In the genomic region with DNA sequence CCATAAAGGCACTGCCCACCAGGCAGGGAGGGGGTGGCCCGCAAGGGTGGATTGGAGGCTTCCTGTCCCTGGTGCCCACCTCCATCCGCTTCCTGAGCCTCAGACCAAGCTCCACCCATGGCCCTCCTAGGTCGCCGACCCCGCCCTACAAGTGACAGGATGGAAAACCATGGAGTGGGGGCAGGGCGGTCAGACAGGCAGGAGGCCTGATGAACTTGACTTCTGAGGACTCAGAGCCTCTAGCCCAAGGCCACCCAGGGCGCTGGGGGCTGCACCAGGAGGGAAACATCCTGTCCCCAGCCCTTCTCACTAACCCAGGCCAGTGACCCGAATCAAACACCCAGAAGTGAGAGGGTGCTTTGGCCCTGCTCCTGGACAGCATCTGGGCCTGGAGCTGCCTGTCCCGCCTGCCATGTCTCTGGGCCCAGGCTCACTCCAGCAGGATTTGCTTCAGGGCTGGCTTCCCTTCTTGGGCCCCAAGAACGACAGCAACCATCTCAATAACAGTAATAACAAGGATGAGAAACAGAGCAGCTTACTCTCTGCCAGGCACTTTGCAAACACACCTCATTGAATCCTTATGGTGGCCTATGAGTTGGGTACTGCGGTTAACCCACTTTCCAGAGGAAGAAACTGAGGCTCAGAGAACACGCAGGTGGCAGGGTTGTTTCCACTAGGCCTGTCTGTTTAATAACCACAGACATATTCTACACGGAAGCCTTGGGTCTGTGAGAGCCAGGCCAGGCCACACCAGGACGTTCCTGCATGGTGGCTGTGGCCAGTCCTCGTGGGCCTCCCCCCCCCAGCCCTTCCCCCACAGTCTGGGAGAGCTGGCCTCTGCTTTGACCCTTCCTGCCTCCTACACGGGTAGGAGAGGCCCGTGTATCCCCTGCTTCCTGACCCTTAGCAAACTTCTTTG, we compare ENCODE assay signal across 1 cellular context.
A peak's percentile ranks its signal among the peaks of the same experiment; 100 is the strongest.
TF ChIP-seq lines count a peak whose summit lies in the region.

No MANE protein-coding gene starts in this region.

TF ChIP-seq in K562, 482 proteins besides CTCF, POLR2A, EP300 and RAD21 (continued from another document and continues in another):
- TF ChIP-seq, protein P1, sequence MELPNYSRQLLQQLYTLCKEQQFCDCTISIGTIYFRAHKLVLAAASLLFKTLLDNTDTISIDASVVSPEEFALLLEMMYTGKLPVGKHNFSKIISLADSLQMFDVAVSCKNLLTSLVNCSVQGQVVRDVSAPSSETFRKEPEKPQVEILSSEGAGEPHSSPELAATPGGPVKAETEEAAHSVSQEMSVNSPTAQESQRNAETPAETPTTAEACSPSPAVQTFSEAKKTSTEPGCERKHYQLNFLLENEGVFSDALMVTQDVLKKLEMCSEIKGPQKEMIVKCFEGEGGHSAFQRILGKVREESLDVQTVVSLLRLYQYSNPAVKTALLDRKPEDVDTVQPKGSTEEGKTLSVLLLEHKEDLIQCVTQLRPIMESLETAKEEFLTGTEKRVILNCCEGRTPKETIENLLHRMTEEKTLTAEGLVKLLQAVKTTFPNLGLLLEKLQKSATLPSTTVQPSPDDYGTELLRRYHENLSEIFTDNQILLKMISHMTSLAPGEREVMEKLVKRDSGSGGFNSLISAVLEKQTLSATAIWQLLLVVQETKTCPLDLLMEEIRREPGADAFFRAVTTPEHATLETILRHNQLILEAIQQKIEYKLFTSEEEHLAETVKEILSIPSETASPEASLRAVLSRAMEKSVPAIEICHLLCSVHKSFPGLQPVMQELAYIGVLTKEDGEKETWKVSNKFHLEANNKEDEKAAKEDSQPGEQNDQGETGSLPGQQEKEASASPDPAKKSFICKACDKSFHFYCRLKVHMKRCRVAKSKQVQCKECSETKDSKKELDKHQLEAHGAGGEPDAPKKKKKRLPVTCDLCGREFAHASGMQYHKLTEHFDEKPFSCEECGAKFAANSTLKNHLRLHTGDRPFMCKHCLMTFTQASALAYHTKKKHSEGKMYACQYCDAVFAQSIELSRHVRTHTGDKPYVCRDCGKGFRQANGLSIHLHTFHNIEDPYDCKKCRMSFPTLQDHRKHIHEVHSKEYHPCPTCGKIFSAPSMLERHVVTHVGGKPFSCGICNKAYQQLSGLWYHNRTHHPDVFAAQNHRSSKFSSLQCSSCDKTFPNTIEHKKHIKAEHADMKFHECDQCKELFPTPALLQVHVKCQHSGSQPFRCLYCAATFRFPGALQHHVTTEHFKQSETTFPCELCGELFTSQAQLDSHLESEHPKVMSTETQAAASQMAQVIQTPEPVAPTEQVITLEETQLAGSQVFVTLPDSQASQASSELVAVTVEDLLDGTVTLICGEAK (IDR thresholded peaks at IDR 0.05) = no peak
- TF ChIP-seq, protein P1 (CRISPR knock-in tag; IDR thresholded peaks at IDR 0.05) = no peak
- TF ChIP-seq, protein P2, sequence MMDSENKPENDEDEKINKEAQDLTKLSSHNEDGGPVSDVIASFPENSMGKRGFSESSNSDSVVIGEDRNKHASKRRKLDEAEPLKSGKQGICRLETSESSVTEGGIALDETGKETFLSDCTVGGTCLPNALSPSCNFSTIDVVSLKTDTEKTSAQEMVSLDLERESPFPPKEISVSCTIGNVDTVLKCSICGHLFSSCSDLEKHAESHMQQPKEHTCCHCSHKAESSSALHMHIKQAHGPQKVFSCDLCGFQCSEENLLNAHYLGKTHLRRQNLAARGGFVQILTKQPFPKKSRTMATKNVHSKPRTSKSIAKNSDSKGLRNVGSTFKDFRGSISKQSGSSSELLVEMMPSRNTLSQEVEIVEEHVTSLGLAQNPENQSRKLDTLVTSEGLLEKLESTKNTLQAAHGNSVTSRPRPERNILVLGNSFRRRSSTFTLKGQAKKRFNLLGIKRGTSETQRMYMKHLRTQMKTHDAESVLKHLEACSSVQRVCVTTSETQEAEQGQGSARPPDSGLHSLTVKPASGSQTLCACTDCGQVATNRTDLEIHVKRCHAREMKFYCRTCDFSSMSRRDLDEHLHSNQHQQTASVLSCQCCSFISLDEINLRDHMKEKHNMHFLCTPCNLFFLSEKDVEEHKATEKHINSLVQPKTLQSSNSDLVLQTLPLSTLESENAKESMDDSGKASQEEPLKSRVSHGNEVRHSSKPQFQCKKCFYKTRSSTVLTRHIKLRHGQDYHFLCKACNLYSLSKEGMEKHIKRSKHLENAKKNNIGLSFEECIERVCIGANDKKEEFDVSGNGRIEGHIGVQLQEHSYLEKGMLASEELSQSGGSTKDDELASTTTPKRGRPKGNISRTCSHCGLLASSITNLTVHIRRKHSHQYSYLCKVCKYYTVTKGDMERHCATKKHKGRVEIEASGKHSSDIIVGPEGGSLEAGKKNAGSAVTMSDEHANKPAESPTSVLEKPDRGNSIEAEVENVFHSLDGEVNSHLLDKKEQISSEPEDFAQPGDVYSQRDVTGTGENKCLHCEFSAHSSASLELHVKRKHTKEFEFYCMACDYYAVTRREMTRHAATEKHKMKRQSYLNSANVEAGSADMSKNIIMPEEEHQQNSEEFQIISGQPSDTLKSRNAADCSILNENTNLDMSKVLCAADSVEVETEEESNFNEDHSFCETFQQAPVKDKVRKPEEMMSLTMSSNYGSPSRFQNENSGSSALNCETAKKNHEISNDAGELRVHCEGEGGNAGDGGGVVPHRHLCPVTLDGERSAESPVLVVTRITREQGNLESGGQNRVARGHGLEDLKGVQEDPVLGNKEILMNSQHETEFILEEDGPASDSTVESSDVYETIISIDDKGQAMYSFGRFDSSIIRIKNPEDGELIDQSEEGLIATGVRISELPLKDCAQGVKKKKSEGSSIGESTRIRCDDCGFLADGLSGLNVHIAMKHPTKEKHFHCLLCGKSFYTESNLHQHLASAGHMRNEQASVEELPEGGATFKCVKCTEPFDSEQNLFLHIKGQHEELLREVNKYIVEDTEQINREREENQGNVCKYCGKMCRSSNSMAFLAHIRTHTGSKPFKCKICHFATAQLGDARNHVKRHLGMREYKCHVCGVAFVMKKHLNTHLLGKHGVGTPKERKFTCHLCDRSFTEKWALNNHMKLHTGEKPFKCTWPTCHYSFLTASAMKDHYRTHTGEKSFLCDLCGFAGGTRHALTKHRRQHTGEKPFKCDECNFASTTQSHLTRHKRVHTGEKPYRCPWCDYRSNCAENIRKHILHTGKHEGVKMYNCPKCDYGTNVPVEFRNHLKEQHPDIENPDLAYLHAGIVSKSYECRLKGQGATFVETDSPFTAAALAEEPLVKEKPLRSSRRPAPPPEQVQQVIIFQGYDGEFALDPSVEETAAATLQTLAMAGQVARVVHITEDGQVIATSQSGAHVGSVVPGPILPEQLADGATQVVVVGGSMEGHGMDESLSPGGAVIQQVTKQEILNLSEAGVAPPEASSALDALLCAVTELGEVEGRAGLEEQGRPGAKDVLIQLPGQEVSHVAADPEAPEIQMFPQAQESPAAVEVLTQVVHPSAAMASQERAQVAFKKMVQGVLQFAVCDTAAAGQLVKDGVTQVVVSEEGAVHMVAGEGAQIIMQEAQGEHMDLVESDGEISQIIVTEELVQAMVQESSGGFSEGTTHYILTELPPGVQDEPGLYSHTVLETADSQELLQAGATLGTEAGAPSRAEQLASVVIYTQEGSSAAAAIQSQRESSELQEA (IDR thresholded peaks at IDR 0.05; ENCODE audit: low read depth) = no peak
- TF ChIP-seq RAD51 (IDR thresholded peaks at IDR 0.05; ENCODE audit: borderline replicate concordance, low read depth) = no peak
- no peak for TF ChIP-seq RHOXF2B (CRISPR knock-in tag; conservative IDR thresholded peaks at IDR 0.05)
- TF ChIP-seq, protein P3, sequence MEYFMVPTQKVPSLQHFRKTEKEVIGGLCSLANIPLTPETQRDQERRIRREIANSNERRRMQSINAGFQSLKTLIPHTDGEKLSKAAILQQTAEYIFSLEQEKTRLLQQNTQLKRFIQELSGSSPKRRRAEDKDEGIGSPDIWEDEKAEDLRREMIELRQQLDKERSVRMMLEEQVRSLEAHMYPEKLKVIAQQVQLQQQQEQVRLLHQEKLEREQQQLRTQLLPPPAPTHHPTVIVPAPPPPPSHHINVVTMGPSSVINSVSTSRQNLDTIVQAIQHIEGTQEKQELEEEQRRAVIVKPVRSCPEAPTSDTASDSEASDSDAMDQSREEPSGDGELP (CRISPR knock-in tag; IDR thresholded peaks at IDR 0.05; ENCODE audit: borderline replicate concordance) = 0 out of 2 replicates have a peak, but pooled peaks have one; percentile 58
- 0 out of 2 replicates have a peak, but pooled peaks have one; percentile 8 for TF ChIP-seq KAT7 (CRISPR knock-in tag; IDR thresholded peaks at IDR 0.05; ENCODE audit: borderline replicate concordance)
- no peak for TF ChIP-seq ILK (tag; IDR thresholded peaks at IDR 0.05; ENCODE audit: borderline replicate concordance, low read depth)
- TF ChIP-seq, protein P4, sequence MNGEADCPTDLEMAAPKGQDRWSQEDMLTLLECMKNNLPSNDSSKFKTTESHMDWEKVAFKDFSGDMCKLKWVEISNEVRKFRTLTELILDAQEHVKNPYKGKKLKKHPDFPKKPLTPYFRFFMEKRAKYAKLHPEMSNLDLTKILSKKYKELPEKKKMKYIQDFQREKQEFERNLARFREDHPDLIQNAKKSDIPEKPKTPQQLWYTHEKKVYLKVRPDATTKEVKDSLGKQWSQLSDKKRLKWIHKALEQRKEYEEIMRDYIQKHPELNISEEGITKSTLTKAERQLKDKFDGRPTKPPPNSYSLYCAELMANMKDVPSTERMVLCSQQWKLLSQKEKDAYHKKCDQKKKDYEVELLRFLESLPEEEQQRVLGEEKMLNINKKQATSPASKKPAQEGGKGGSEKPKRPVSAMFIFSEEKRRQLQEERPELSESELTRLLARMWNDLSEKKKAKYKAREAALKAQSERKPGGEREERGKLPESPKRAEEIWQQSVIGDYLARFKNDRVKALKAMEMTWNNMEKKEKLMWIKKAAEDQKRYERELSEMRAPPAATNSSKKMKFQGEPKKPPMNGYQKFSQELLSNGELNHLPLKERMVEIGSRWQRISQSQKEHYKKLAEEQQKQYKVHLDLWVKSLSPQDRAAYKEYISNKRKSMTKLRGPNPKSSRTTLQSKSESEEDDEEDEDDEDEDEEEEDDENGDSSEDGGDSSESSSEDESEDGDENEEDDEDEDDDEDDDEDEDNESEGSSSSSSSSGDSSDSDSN (IDR thresholded peaks at IDR 0.05; ENCODE audit: borderline replicate concordance in 1 of 2, low read depth in 2 of 2, low read length in 2 of 2) = no peak
- no peak for TF ChIP-seq NR3C1 (CRISPR knock-in tag; IDR thresholded peaks at IDR 0.05)
- TF ChIP-seq ZNF354B (CRISPR knock-in tag; IDR thresholded peaks at IDR 0.05) = no peak
- TF ChIP-seq TOE1 (IDR thresholded peaks at IDR 0.05; ENCODE audit: borderline replicate concordance) = 0 out of 2 replicates have a peak, but pooled peaks have one; percentile 14
- no peak for TF ChIP-seq TOE1 (CRISPR knock-in tag; IDR thresholded peaks at IDR 0.05; ENCODE audit: borderline replicate concordance, low read depth)
- TF ChIP-seq, protein P5, sequence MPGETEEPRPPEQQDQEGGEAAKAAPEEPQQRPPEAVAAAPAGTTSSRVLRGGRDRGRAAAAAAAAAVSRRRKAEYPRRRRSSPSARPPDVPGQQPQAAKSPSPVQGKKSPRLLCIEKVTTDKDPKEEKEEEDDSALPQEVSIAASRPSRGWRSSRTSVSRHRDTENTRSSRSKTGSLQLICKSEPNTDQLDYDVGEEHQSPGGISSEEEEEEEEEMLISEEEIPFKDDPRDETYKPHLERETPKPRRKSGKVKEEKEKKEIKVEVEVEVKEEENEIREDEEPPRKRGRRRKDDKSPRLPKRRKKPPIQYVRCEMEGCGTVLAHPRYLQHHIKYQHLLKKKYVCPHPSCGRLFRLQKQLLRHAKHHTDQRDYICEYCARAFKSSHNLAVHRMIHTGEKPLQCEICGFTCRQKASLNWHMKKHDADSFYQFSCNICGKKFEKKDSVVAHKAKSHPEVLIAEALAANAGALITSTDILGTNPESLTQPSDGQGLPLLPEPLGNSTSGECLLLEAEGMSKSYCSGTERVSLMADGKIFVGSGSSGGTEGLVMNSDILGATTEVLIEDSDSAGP (CRISPR knock-in tag; IDR thresholded peaks at IDR 0.05) = no peak
- TF ChIP-seq, protein P6, sequence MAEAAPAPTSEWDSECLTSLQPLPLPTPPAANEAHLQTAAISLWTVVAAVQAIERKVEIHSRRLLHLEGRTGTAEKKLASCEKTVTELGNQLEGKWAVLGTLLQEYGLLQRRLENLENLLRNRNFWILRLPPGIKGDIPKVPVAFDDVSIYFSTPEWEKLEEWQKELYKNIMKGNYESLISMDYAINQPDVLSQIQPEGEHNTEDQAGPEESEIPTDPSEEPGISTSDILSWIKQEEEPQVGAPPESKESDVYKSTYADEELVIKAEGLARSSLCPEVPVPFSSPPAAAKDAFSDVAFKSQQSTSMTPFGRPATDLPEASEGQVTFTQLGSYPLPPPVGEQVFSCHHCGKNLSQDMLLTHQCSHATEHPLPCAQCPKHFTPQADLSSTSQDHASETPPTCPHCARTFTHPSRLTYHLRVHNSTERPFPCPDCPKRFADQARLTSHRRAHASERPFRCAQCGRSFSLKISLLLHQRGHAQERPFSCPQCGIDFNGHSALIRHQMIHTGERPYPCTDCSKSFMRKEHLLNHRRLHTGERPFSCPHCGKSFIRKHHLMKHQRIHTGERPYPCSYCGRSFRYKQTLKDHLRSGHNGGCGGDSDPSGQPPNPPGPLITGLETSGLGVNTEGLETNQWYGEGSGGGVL (CRISPR knock-in tag; IDR thresholded peaks at IDR 0.05) = no peak
